ENCODE assay signal across 22 cellular contexts in genomic region chr6:41343641-41344187, GRCh38. TPM values are rescaled to one million over a fixed set of nuclear protein-coding genes. Genes with fewer than 3 reads are reported as not detected.
A peak's percentile ranks its signal among the peaks of the same experiment; 100 is the strongest.
DNase-seq lines count a peak whose midpoint lies in the region; ATAC-seq lines count a peak whose summit lies in the region.
"Had no signal": no experiment of that assay in that cellular context is flagged by ENCODE, and none has a peak within 500 bp of the region (broad histone marks: within the 10 kb centered on the region; RNA-seq: fewer than 3 reads in every experiment).

No MANE protein-coding gene starts in this region.

- POLR2A ChIA-PET in naive thymus-derived CD4-positive, alpha-beta T cell (lab: Charles Lee) = interaction anchor here (1.9 kb wide), 1 partner anchor 10 kb away, joined by 9 read pairs; no protein-coding TSS in a partner anchor

- H3K36me3 Mint-ChIP-seq in effector memory CD8-positive, alpha-beta T cell (ENCODE audit: insufficient read depth) = peaks cover 3% of the 10 kb centered on the region
- peaks cover 2 to 9% of the 10 kb centered on the region in 2 donors for H3K36me3 Mint-ChIP-seq in stimulated activated naive B cell treated with anti-CD40 and anti-IgM and Interleukin-4, amounts not matched to agents 10 μg/mL and 1 μg/mL and 100 μg/mL, for 72 hours
- peaks cover 0 to 8% (median 3%) of the 10 kb centered on the region in 5 donors for H3K36me3 Mint-ChIP-seq in naive thymus-derived CD4-positive, alpha-beta T cell

- peak overlapping the region; percentile 92 to 97 for H3K27ac Mint-ChIP-seq in effector memory CD8-positive, alpha-beta T cell
- H3K27ac Mint-ChIP-seq in stimulated activated naive B cell treated with anti-CD40 and anti-IgM and Interleukin-4, amounts not matched to agents 10 μg/mL and 1 μg/mL and 100 μg/mL, for 72 hours = no peak overlapping the region
- H3K27ac Mint-ChIP-seq in naive thymus-derived CD4-positive, alpha-beta T cell = peak overlapping the region in 3 of 9 donors; percentile 24 to 46 (median 28)

- peaks cover 14% of the 10 kb centered on the region for H3K9me3 ChIP-seq in KOPT-K1 (ENCODE audit: insufficient read depth, low read length, poor library complexity, severe bottlenecking)
- H3K9me3 ChIP-seq in naive thymus-derived CD4-positive, alpha-beta T cell (ENCODE audit: control insufficient read depth in 2 of 3, low read length in 3 of 3) = no peaks in the 10 kb centered on the region
- H3K9me3 ChIP-seq: BE2C, Caco-2 had no signal

- no peak overlapping the region for H3K4me3 Mint-ChIP-seq in effector memory CD8-positive, alpha-beta T cell
- no peak overlapping the region for H3K4me3 Mint-ChIP-seq in stimulated activated naive B cell treated with anti-CD40 and anti-IgM and Interleukin-4, amounts not matched to agents 10 μg/mL and 1 μg/mL and 100 μg/mL, for 72 hours
- no peak overlapping the region for H3K4me3 Mint-ChIP-seq in naive thymus-derived CD4-positive, alpha-beta T cell
- H3K4me3 Mint-ChIP-seq: CD4-positive, alpha-beta T cell had no signal

- ATAC-seq in effector memory CD8-positive, alpha-beta T cell (replicated peaks) = no peak
- ATAC-seq in stimulated activated naive B cell treated with anti-CD40 and anti-IgM and Interleukin-4, amounts not matched to agents 10 μg/mL and 1 μg/mL and 100 μg/mL, for 72 hours (replicated peaks) = peak; percentile 26 to 32
- no peak for ATAC-seq in naive thymus-derived CD4-positive, alpha-beta T cell
- ATAC-seq in HG03378 (IDR thresholded peaks at IDR 0.05; ENCODE audit: unreplicated experiment) = no peak

- intact Hi-C loops in naive thymus-derived CD4-positive, alpha-beta T cell (cut with micrococcal nuclease) = no loop called here

- peaks cover 0 to 21% of the 10 kb centered on the region in 2 donors for H3K27me3 Mint-ChIP-seq in effector memory CD8-positive, alpha-beta T cell
- peaks cover 37 to 57% of the 10 kb centered on the region in 2 donors for H3K27me3 Mint-ChIP-seq in stimulated activated naive B cell treated with anti-CD40 and anti-IgM and Interleukin-4, amounts not matched to agents 10 μg/mL and 1 μg/mL and 100 μg/mL, for 72 hours
- H3K27me3 Mint-ChIP-seq in naive thymus-derived CD4-positive, alpha-beta T cell = peaks cover 0 to 17% (median 0%) of the 10 kb centered on the region in 5 donors
- H3K27me3 Mint-ChIP-seq: CD4-positive, alpha-beta T cell had no signal

- no peaks in the 10 kb centered on the region for H3K36me3 ChIP-seq in KOPT-K1 (ENCODE audit: insufficient read depth, low read length)
- H3K36me3 ChIP-seq in naive thymus-derived CD4-positive, alpha-beta T cell (ENCODE audit: control insufficient read depth in 2 of 3, insufficient read depth in 3 of 3, low read length in 3 of 3) = no peaks in the 10 kb centered on the region
- H3K36me3 ChIP-seq: BE2C had no signal

- H3K4me1 ChIP-seq in naive thymus-derived CD4-positive, alpha-beta T cell (ENCODE audit: control insufficient read depth in 2 of 2, insufficient read depth in 2 of 2, low read length in 2 of 2) = peaks cover 16 to 18% of the 10 kb centered on the region in 2 donors
- H3K4me1 ChIP-seq: BE2C, Caco-2 had no signal

- peak overlapping the region; percentile 86 for H3K27ac ChIP-seq in KOPT-K1 (ENCODE audit: low read depth, low read length, poor library complexity, severe bottlenecking)
- H3K27ac ChIP-seq in naive thymus-derived CD4-positive, alpha-beta T cell (ENCODE audit: low read depth, low read length) = no peak overlapping the region
- H3K27ac ChIP-seq: GM23248 had no signal

- no peak overlapping the region for H3K4me3 ChIP-seq in naive thymus-derived CD4-positive, alpha-beta T cell (ENCODE audit: low read length)
- H3K4me3 ChIP-seq: GM23248 had no signal

- H3K4me1 Mint-ChIP-seq in effector memory CD8-positive, alpha-beta T cell (ENCODE audit: low read depth in 2 of 2) = peaks cover 30 to 32% of the 10 kb centered on the region in 2 donors
- peaks cover 9 to 15% of the 10 kb centered on the region in 2 donors for H3K4me1 Mint-ChIP-seq in stimulated activated naive B cell treated with anti-CD40 and anti-IgM and Interleukin-4, amounts not matched to agents 10 μg/mL and 1 μg/mL and 100 μg/mL, for 72 hours
- H3K4me1 Mint-ChIP-seq in naive thymus-derived CD4-positive, alpha-beta T cell = peaks cover 20 to 42% (median 32%) of the 10 kb centered on the region in 7 donors

- CTCF ChIA-PET in naive thymus-derived CD4-positive, alpha-beta T cell (lab: Charles Lee) = no interaction called here

- H3K9me3 Mint-ChIP-seq in effector memory CD8-positive, alpha-beta T cell = no peaks in the 10 kb centered on the region
- peaks cover 0 to 6% of the 10 kb centered on the region in 2 donors for H3K9me3 Mint-ChIP-seq in stimulated activated naive B cell treated with anti-CD40 and anti-IgM and Interleukin-4, amounts not matched to agents 10 μg/mL and 1 μg/mL and 100 μg/mL, for 72 hours
- peaks cover 0 to 7% (median 2%) of the 10 kb centered on the region in 11 donors for H3K9me3 Mint-ChIP-seq in naive thymus-derived CD4-positive, alpha-beta T cell

- DNase-seq in activated CD8-positive, alpha-beta memory T cell treated with anti-CD3 and anti-CD28 coated beads, Interleukin-2, amount 50 U/mL, for 48 hours = peak; percentile 41
- DNase-seq in activated CD8-positive, alpha-beta memory T cell treated with anti-CD3 and anti-CD28 coated beads, Interleukin-2, amount 50 U/mL, for 4 hours = no peak
- DNase-seq in effector memory CD8-positive, alpha-beta T cell = no peak
- DNase-seq in stimulated activated naive B cell treated with anti-CD40 and anti-IgM and Interleukin-4, amounts not matched to agents 10 μg/mL and 1 μg/mL and 100 μg/mL, for 72 hours = no peak
- no peak for DNase-seq in naive thymus-derived CD4-positive, alpha-beta T cell
- DNase-seq: BE2C; Caco-2; CD4-positive, alpha-beta T cell; DMS153; GF-D8; GM23248; HCEC 1CT; MM.1S; NCI-H1092; NCI-H1436 treated with DMSO at 0.1 percent for 48 hours; NCI-H2029; NCI-H2171 treated with DMSO at 0.1 percent for 48 hours; NCI-H446; SHP77 had no signal

- H3K27me3 ChIP-seq in naive thymus-derived CD4-positive, alpha-beta T cell (ENCODE audit: control insufficient read depth in 2 of 2, insufficient read depth in 2 of 2, low read length in 2 of 2) = no peaks in the 10 kb centered on the region

RNA-seq across cellular contexts. Expression of gene NCR2, which starts 8.3 kb away (rescaled TPM):
- total RNA-seq in naive thymus-derived CD4-positive, alpha-beta T cell = not detected
- polyA plus RNA-seq in naive thymus-derived CD4-positive, alpha-beta T cell = not detected
- total RNA-seq: Caco-2; CD4-positive, alpha-beta T cell; GM23248; LHCN-M2 had no signal
- polyA plus RNA-seq: GM23248 had no signal

RNA-seq across cellular contexts. Expression of gene TREM1, which starts 57.2 kb away (rescaled TPM):
- 100 to 1,000 TPM in 1 of 5 experiments, 10 to 100 TPM in 1, not detected in 3; 15.9 to 251 TPM for total RNA-seq in naive thymus-derived CD4-positive, alpha-beta T cell
- not detected for polyA plus RNA-seq in naive thymus-derived CD4-positive, alpha-beta T cell
- total RNA-seq: Caco-2, GM23248 had no signal
- polyA plus RNA-seq: GM23248 had no signal

Comparison
In these comparisons a context has a peak if more than half of its experiments do, and no peak if none do; other contexts are left out.
1. ATAC-seq: peak in stimulated activated naive B cell treated with anti-CD40 and anti-IgM and Interleukin-4, amounts not matched to agents 10 μg/mL and 1 μg/mL and 100 μg/mL, for 72 hours (2 of 2); none in effector memory CD8-positive, alpha-beta T cell (single experiment), naive thymus-derived CD4-positive, alpha-beta T cell (single experiment) and HG03378 (single experiment).